Comparison of ENCODE assay signal across 1 cellular context in the genomic region with DNA sequence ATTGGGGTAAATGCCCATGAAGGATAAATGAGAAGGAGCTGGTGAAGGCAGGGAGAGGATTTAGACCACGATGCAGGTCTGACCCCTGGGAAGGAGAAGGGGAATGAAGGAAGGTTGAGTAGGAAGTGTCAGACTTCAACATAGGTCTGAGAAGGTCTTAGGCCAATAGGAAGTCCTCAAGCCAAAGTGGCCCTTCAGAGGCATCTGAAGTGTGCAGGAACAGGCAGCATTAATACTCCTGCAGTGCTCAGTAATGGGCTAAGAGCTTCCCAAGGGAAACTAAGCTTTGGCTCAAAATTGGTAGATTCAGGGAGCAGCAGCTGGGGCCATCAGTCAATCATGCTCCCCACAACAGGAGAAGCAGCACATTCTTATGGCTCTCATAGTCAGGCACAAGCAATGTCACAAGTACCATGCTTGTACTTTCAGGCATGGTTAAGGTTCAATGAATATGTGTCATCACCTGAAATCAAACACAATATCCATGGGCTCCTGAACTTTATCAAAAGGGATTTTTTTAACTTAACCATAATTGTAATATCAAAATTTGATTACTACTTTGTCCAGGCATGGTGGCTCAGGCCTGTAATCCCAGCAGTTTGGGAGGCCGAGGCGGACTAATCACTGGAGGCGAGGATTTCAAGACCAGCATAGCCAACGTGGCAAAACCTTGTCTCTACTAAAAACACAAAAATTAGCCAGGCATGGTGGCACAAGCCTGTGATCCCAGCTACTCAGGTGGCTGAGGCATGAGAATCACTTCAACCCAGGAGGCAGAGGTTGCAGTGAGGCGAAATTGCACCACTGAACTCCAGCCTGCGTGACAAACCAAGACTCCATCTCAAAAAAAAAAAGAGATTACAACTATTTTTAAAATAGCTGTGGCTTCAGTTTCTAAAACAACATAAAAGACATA.
TF ChIP-seq lines count a peak whose summit lies in the region.

No MANE protein-coding gene starts in this region.

TF ChIP-seq in GM12878, 131 proteins besides CTCF, POLR2A, EP300 and RAD21 (continued from another document):
- TF ChIP-seq, protein P1, sequence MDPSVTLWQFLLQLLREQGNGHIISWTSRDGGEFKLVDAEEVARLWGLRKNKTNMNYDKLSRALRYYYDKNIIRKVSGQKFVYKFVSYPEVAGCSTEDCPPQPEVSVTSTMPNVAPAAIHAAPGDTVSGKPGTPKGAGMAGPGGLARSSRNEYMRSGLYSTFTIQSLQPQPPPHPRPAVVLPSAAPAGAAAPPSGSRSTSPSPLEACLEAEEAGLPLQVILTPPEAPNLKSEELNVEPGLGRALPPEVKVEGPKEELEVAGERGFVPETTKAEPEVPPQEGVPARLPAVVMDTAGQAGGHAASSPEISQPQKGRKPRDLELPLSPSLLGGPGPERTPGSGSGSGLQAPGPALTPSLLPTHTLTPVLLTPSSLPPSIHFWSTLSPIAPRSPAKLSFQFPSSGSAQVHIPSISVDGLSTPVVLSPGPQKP (IDR thresholded peaks at IDR 0.05; ENCODE audit: low read depth, low read length) = no peak
- TF ChIP-seq RUNX3 (IDR thresholded peaks at IDR 0.05; ENCODE audit: low read length) = peak; percentile 33; the same call in 1 of the 2 replicates
- TF ChIP-seq, protein P2, sequence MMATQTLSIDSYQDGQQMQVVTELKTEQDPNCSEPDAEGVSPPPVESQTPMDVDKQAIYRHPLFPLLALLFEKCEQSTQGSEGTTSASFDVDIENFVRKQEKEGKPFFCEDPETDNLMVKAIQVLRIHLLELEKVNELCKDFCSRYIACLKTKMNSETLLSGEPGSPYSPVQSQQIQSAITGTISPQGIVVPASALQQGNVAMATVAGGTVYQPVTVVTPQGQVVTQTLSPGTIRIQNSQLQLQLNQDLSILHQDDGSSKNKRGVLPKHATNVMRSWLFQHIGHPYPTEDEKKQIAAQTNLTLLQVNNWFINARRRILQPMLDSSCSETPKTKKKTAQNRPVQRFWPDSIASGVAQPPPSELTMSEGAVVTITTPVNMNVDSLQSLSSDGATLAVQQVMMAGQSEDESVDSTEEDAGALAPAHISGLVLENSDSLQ (IDR thresholded peaks at IDR 0.05) = 0 out of 2 replicates have a peak, but pooled peaks have one; percentile 8
- TF ChIP-seq SIX5 (IDR thresholded peaks at IDR 0.05; ENCODE audit: low read depth, low read length, severe bottlenecking) = no peak
- peak; percentile 20; the same call in 1 of the 2 replicates for TF ChIP-seq FOXM1 (IDR thresholded peaks at IDR 0.05; ENCODE audit: low read depth, low read length)
